8 cellular contexts compared by ENCODE assay signal in genomic region chr14:24129410-24129998, GRCh38. TPM values are rescaled to one million over a fixed set of nuclear protein-coding genes. Genes with fewer than 3 reads are reported as not detected.
"Had no signal": no experiment of that assay in that cellular context is flagged by ENCODE, and none has a peak within 500 bp of the region (broad histone marks: within the 10 kb centered on the region; RNA-seq: fewer than 3 reads in every experiment).

No MANE protein-coding gene starts in this region.

- H3K4me2 ChIP-seq: GM23338 had no signal

- H3K4me3 ChIP-seq: GM23338 had no signal

- ATAC-seq: GM23338 had no signal

- H3K27ac ChIP-seq: HL-60 had no signal

- FAIRE-seq: H1, H54 had no signal

- H2AFZ ChIP-seq: GM23338 had no signal

- DNase-seq: H9, HCEC 1CT, IMR-90 had no signal

RNA-seq across cellular contexts. Expression of gene FITM1, which starts 1.0 kb away (rescaled TPM):
- total RNA-seq: GM23338, HT1080, IMR-90 had no signal
- polyA plus RNA-seq: IMR-90 had no signal
